Comparison of ENCODE assay signal across 9 cellular contexts in the genomic region with DNA sequence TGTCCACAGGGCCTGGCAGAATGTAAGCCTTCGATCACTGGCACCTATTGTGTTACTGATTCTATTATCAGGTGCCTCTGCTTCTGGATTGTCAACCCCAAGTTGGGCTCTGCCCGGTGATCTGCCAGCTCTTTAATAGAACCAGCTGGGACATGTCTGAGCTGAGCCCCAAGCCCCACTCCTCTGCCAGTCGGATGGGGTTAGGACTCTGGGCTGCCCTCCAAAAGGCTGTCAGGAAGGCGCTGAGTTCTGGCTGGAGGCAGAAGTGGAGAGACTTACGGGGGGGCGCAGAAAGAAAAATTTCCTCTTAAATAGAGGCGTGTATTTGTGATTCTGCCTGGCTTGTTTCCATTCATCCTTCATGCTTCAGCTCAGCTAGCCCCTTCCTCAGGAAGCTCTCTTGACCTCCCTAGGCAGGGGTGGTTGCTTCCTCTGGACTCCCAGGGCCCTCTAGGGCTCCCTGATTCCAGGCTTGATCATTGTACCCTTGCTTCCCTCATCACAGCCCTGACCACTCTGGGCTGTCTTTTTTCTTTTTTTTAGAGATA. TPM values are rescaled to one million over a fixed set of nuclear protein-coding genes. Genes with fewer than 3 reads are reported as not detected.
A peak's percentile ranks its signal among the peaks of the same experiment; 100 is the strongest.
DNase-seq lines count a peak whose midpoint lies in the region; ATAC-seq and TF ChIP-seq lines count a peak whose summit lies in the region.
"Had no signal": no experiment of that assay in that cellular context is flagged by ENCODE, and none has a peak within 500 bp of the region (broad histone marks: within the 10 kb centered on the region; RNA-seq: fewer than 3 reads in every experiment).

No MANE protein-coding gene starts in this region.

- peaks cover 48% of the 10 kb centered on the region for H3K4me1 ChIP-seq in CD8-positive, alpha-beta memory T cell (ENCODE audit: insufficient read depth, low read length)
- H3K4me1 ChIP-seq in endodermal cell (ENCODE audit: control insufficient read depth, insufficient read depth, low read length) = no peaks in the 10 kb centered on the region

- CTCF ChIA-PET in CD8-positive, alpha-beta memory T cell (lab: Charles Lee) = interaction anchor here (0.8 to 2.9 kb wide), 4 partner anchors 17 to 84 kb away, joined by 3 to 11 read pairs (median 6); partner anchors contain the start of genes CATSPERG, FAM98C and PSMD8

- DNase-seq in CD8-positive, alpha-beta memory T cell = no peak
- DNase-seq in NCI-H446 (lab: John Stamatoyannopoulos, UW) (peak; percentile 67 to 70), endodermal cell (no peak), neural crest cell (ENCODE audit: low read depth, low spot score) (no peak), RKO (ENCODE audit: low spot score) (no peak), GM10266 (ENCODE audit: extremely low spot score) (no peak), NCI-H510A treated with DMSO at 0.1 percent for 48 hours (lab: John Stamatoyannopoulos, UW) (no peak)
- DNase-seq: OCI-M1 had no signal

- H3K27me3 ChIP-seq in CD8-positive, alpha-beta memory T cell (ENCODE audit: insufficient read depth, low read length, poor library complexity, severe bottlenecking) = no peaks in the 10 kb centered on the region
- H3K27me3 ChIP-seq in endodermal cell (ENCODE audit: control insufficient read depth, insufficient read depth, low read length, poor library complexity, severe bottlenecking) = peaks cover 39% of the 10 kb centered on the region

- H3K27me3 Mint-ChIP-seq in CD8-positive, alpha-beta memory T cell = no peaks in the 10 kb centered on the region
- H3K27me3 Mint-ChIP-seq in endodermal cell (ENCODE audit: insufficient read depth) (peaks cover 54% of the 10 kb centered on the region), neural crest cell (ENCODE audit: low read depth) (peaks cover 65% of the 10 kb centered on the region)

- H3K9me3 ChIP-seq in CD8-positive, alpha-beta memory T cell (ENCODE audit: low read length) = no peaks in the 10 kb centered on the region
- H3K9me3 ChIP-seq in endodermal cell (ENCODE audit: control insufficient read depth, low read length) = no peaks in the 10 kb centered on the region

- H3K4me3 ChIP-seq in CD8-positive, alpha-beta memory T cell (ENCODE audit: low read length) = no peak overlapping the region
- H3K4me3 ChIP-seq in endodermal cell (ENCODE audit: low read length) = peak overlapping the region; percentile 79

- peak overlapping the region; percentile 24 for H3K27ac ChIP-seq in CD8-positive, alpha-beta memory T cell (ENCODE audit: low read depth, low read length)
- H3K27ac ChIP-seq in endodermal cell (ENCODE audit: low read depth, low read length) = no peak overlapping the region

- H3K27ac Mint-ChIP-seq in CD8-positive, alpha-beta memory T cell = peak overlapping the region in 6 of 8 donors; percentile 35 to 84 (median 68)
- H3K27ac Mint-ChIP-seq in endodermal cell (no peak overlapping the region), neural crest cell (ENCODE audit: unreplicated experiment) (no peak overlapping the region)

- peak overlapping the region; percentile 82 to 86 (median 84) for H3K4me3 Mint-ChIP-seq in CD8-positive, alpha-beta memory T cell
- H3K4me3 Mint-ChIP-seq in endodermal cell (no peak overlapping the region), neural crest cell (peak overlapping the region; percentile 67)

- no peaks in the 10 kb centered on the region for H3K9me3 Mint-ChIP-seq in CD8-positive, alpha-beta memory T cell
- no peaks in the 10 kb centered on the region for H3K9me3 Mint-ChIP-seq in endodermal cell
- H3K9me3 Mint-ChIP-seq in neural crest cell = no peaks in the 10 kb centered on the region

- POLR2A ChIA-PET in CD8-positive, alpha-beta memory T cell (lab: Charles Lee) = no interaction called here

- H3K4me1 Mint-ChIP-seq in CD8-positive, alpha-beta memory T cell = peaks cover 45 to 68% (median 55%) of the 10 kb centered on the region in 3 donors
- no peaks in the 10 kb centered on the region for H3K4me1 Mint-ChIP-seq in endodermal cell
- peaks cover 17% of the 10 kb centered on the region for H3K4me1 Mint-ChIP-seq in neural crest cell

- WGBS in endodermal cell (ENCODE audit: insufficient coverage in 1 of 2, insufficient read length in 1 of 2), 2 experiments = 91 to 100% methylated on average over 4 to 7 of the region's 7 CpGs

- H3K36me3 Mint-ChIP-seq in CD8-positive, alpha-beta memory T cell = peaks cover 0 to 7% (median 4%) of the 10 kb centered on the region in 3 donors
- H3K36me3 Mint-ChIP-seq in endodermal cell (ENCODE audit: low read depth) (no peaks in the 10 kb centered on the region), neural crest cell (ENCODE audit: low read depth) (no peaks in the 10 kb centered on the region)

- no peak overlapping the region for H3K9ac ChIP-seq in endodermal cell (ENCODE audit: extremely low read depth, low read length, poor library complexity, severe bottlenecking)

- no peaks in the 10 kb centered on the region for H3K36me3 ChIP-seq in CD8-positive, alpha-beta memory T cell (ENCODE audit: insufficient read depth, low read length)
- no peaks in the 10 kb centered on the region for H3K36me3 ChIP-seq in endodermal cell (ENCODE audit: control insufficient read depth, insufficient read depth, low read length)

- ATAC-seq in HG03432 (IDR thresholded peaks at IDR 0.05; ENCODE audit: unreplicated experiment) = no peak

- TF ChIP-seq CTCF in endodermal cell (conservative IDR thresholded peaks at IDR 0.05) = no peak
- TF ChIP-seq CTCF in neural crest cell (conservative IDR thresholded peaks at IDR 0.05) = no peak
- TF ChIP-seq CTCF in GM10266 (IDR thresholded peaks at IDR 0.05; ENCODE audit: control insufficient read depth, insufficient read depth, low read depth, missing control alignments) = no peak

RNA-seq across cellular contexts. Expression of gene KCNK6, which starts 1.0 kb away (rescaled TPM):
- total RNA-seq in CD8-positive, alpha-beta memory T cell = 10 to 100 TPM; 10.1 to 11.1 TPM
- 3.6 TPM for polyA plus RNA-seq in CD8-positive, alpha-beta memory T cell
- 1 to 10 TPM; 5.1 to 8.9 TPM for total RNA-seq in endodermal cell
- 2.2 TPM for polyA plus RNA-seq in endodermal cell (2013, experiment 1 of 2)
- polyA plus RNA-seq in endodermal cell (2013, experiment 2 of 2) = 2.1 TPM
- not detected in 2 replicates for total RNA-seq in neural crest cell

RNA-seq across cellular contexts. Expression of gene YIF1B, which starts 2.9 kb away (rescaled TPM):
- total RNA-seq in CD8-positive, alpha-beta memory T cell = 10 to 100 TPM; 57.9 to 60.3 TPM
- polyA plus RNA-seq in CD8-positive, alpha-beta memory T cell = 45.4 TPM
- total RNA-seq in endodermal cell (10 to 100 TPM; 68.6 to 74.6 TPM), neural crest cell (43.7 and 45.7 TPM in 2 replicates)
- 97.3 TPM for polyA plus RNA-seq in endodermal cell (2013, experiment 1 of 2)
- polyA plus RNA-seq in endodermal cell (2013, experiment 2 of 2) = 90.6 TPM

RNA-seq across cellular contexts. Expression of gene C19orf33, which starts 14.6 kb away (rescaled TPM):
- total RNA-seq in CD8-positive, alpha-beta memory T cell = not detected
- polyA plus RNA-seq in CD8-positive, alpha-beta memory T cell = 0.90 TPM
- 10 to 100 TPM in 1 of 2 donors, 1 to 10 TPM in 1; 2.9 to 13.2 TPM for total RNA-seq in endodermal cell
- not detected for polyA plus RNA-seq in endodermal cell (2013, experiment 1 of 2)
- not detected for polyA plus RNA-seq in endodermal cell (2013, experiment 2 of 2)
- total RNA-seq in neural crest cell = not detected in 2 replicates

RNA-seq across cellular contexts. Expression of gene CATSPERG, which starts 17.0 kb away (rescaled TPM):
- 1 to 10 TPM; 4.3 to 4.6 TPM for total RNA-seq in CD8-positive, alpha-beta memory T cell
- polyA plus RNA-seq in CD8-positive, alpha-beta memory T cell = 0.94 TPM
- 1 to 10 TPM; 2.5 to 8.9 TPM for total RNA-seq in endodermal cell
- 3.5 TPM for polyA plus RNA-seq in endodermal cell (2013, experiment 1 of 2)
- polyA plus RNA-seq in endodermal cell (2013, experiment 2 of 2) = 3.4 TPM
- total RNA-seq in neural crest cell = 5.0 and 6.0 TPM in 2 replicates

RNA-seq across cellular contexts. Expression of gene SPINT2, which starts 54.3 kb away (rescaled TPM):
- total RNA-seq in CD8-positive, alpha-beta memory T cell = 10 to 100 TPM; 27.9 to 29.4 TPM
- 49.5 TPM for polyA plus RNA-seq in CD8-positive, alpha-beta memory T cell
- 100 to 1,000 TPM; 415 to 487 TPM for total RNA-seq in endodermal cell
- polyA plus RNA-seq in endodermal cell (2013, experiment 1 of 2) = 136 TPM
- 110 TPM for polyA plus RNA-seq in endodermal cell (2013, experiment 2 of 2)
- total RNA-seq in neural crest cell = 9.2 and 9.6 TPM in 2 replicates

Comparison
In these comparisons a context has a peak if more than half of its experiments do, and no peak if none do; other contexts are left out.
1. DNase-seq: peak in NCI-H446 (2 of 2); none in CD8-positive, alpha-beta memory T cell (0 of 5), endodermal cell (single experiment), neural crest cell (single experiment), RKO (single experiment), GM10266 (single experiment) and NCI-H510A treated with DMSO at 0.1 percent for 48 hours (single experiment).
2. H3K27ac Mint-ChIP-seq: peak in CD8-positive, alpha-beta memory T cell (6 of 8); none in endodermal cell (single experiment) and neural crest cell (single experiment).